ENCODE assay signal across 18 cellular contexts in genomic region chr2:170932948-170933347, GRCh38.
"Had no signal": no experiment of that assay in that cellular context is flagged by ENCODE, and none has a peak within 500 bp of the region (broad histone marks: within the 10 kb centered on the region; RNA-seq: fewer than 3 reads in every experiment).

No MANE protein-coding gene starts in this region.

- H3K27me3 Mint-ChIP-seq: activated naive CD8-positive, alpha-beta T cell treated with anti-CD3 and anti-CD28 coated beads, Interleukin-2, amount 10 ng/mL, durations not matched to agents 7 days and 5 days; natural killer cell treated with Interleukin-12 subunit alpha and Interleukin-12 subunit beta and Interleukin-15 and Interleukin-18, amount 100 ng/mL, for 72 hours; stimulated activated naive CD8-positive, alpha-beta T cell treated with anti-CD3 and anti-CD28 coated beads, Interleukin-15, amount 100 ng/mL, for 72 hours had no signal

- ATAC-seq: activated CD4-positive, CD25-positive, alpha-beta regulatory T cell treated with anti-CD3 and anti-CD28 coated beads, Interleukin-2, amount 50 U/mL, for 24 hours; activated T-cell treated with anti-CD3 and anti-CD28 coated beads, Interleukin-2, amount 50 U/mL, for 4 hours; esophagus mucosa; foreskin keratinocyte; heart right ventricle; natural killer cell treated with Interleukin-12 subunit alpha and Interleukin-12 subunit beta and Interleukin-15 and Interleukin-18, amount 100 ng/mL, for 72 hours; stimulated activated naive CD8-positive, alpha-beta T cell treated with anti-CD3 and anti-CD28 coated beads, Interleukin-15, amount 100 ng/mL, for 72 hours had no signal

- H3K4me3 Mint-ChIP-seq: stimulated activated naive CD8-positive, alpha-beta T cell treated with anti-CD3 and anti-CD28 coated beads, Interleukin-15, amount 100 ng/mL, for 72 hours had no signal

- H3K27ac Mint-ChIP-seq: natural killer cell treated with Interleukin-12 subunit alpha and Interleukin-12 subunit beta and Interleukin-15 and Interleukin-18, amount 100 ng/mL, for 72 hours had no signal

- H3K9me3 Mint-ChIP-seq: activated naive CD8-positive, alpha-beta T cell treated with anti-CD3 and anti-CD28 coated beads, Interleukin-2, amount 10 ng/mL, durations not matched to agents 7 days and 5 days; activated T-cell treated with anti-CD3 and anti-CD28 coated beads, Interleukin-2, amount 50 U/mL, for 4 hours; natural killer cell treated with Interleukin-12 subunit alpha and Interleukin-12 subunit beta and Interleukin-15 and Interleukin-18, amount 100 ng/mL, for 72 hours had no signal

- H3K4me3 ChIP-seq: dorsolateral prefrontal cortex, heart right ventricle, left ventricle myocardium inferior, ovary, testis had no signal

- H3K9me3 ChIP-seq: heart right ventricle, left ventricle myocardium inferior, ovary, testis had no signal

- H3K36me3 ChIP-seq: left ventricle myocardium inferior, ovary had no signal

- H3K27ac ChIP-seq: dorsolateral prefrontal cortex, foreskin keratinocyte, heart right ventricle, left ventricle myocardium inferior, ovary, testis had no signal

- H3K27me3 ChIP-seq: dorsolateral prefrontal cortex, foreskin keratinocyte, heart right ventricle, ovary, testis had no signal

- DNase-seq: activated CD4-positive, alpha-beta T cell treated with anti-CD3 and anti-CD28 coated beads, Interleukin-2, amount 50 U/mL, for 4 hours; activated gamma-delta T cell treated with Interleukin-2 at 50 U/mL for 16 hours; activated naive CD8-positive, alpha-beta T cell treated with anti-CD3 and anti-CD28 coated beads, Interleukin-2, amount 10 ng/mL, durations not matched to agents 7 days and 5 days; activated T-cell treated with anti-CD3 and anti-CD28 coated beads, Interleukin-2, amount 50 U/mL, for 4 hours; anterior cingulate cortex; dorsolateral prefrontal cortex; foreskin keratinocyte; heart right ventricle; left ventricle myocardium inferior; mesenchymal stem cell; ovary; stimulated activated CD4-positive, alpha-beta T cell treated with anti-CD3 and anti-CD28 coated beads, Interleukin-15, amount 100 ng/mL, for 24 hours; stimulated activated CD4-positive, alpha-beta T cell treated with anti-CD3 and anti-CD28 coated beads, Interleukin-4, amount 100 ng/mL, for 24 hours; stimulated activated naive CD8-positive, alpha-beta T cell treated with anti-CD3 and anti-CD28 coated beads, Interleukin-15, amount 100 ng/mL, for 72 hours; testis had no signal
